In genomic region chr17:41351177-41351576, GRCh38 we compare ENCODE assay signal across 12 cellular contexts. TPM values are rescaled to one million over a fixed set of nuclear protein-coding genes. Genes with fewer than 3 reads are reported as not detected.
"Had no signal": no experiment of that assay in that cellular context is flagged by ENCODE, and none has a peak within 500 bp of the region (broad histone marks: within the 10 kb centered on the region; RNA-seq: fewer than 3 reads in every experiment).

No MANE protein-coding gene starts in this region.

- FAIRE-seq: H1, H54 had no signal

- H3K36me3 ChIP-seq: HAP-1 had no signal

- H3K27ac ChIP-seq: GM23248 had no signal

- H3K9me3 ChIP-seq: HAP-1 had no signal

- H2AFZ ChIP-seq: GM23248, GM23338 had no signal

- DNase-seq: GM23248, GOT3, H7, H9, HCEC 1CT, HFFc6 had no signal

- H3K9ac ChIP-seq: GM23248 had no signal

- ATAC-seq: GM23338, HCT116 had no signal

- H3K4me2 ChIP-seq: GM23338 had no signal

- H3K4me3 ChIP-seq: GM23248, GM23338, HAP-1 had no signal

- H3K4me1 ChIP-seq: HAP-1 had no signal

RNA-seq across cellular contexts. Expression of gene KRT33A, which starts 0.5 kb away (rescaled TPM):
- total RNA-seq: GM23248, GM23338, H1, H4, H7, H9, HFFc6 had no signal
- polyA plus RNA-seq: GM23248, GM23338, H1 had no signal

RNA-seq across cellular contexts. Expression of gene KRT33B, which starts 18.4 kb away (rescaled TPM):
- total RNA-seq: GM23338, H1, H4, H7, H9 had no signal
- polyA plus RNA-seq: GM23338, H1 had no signal

RNA-seq across cellular contexts. Expression of gene KRT34, which starts 30.9 kb away (rescaled TPM):
- total RNA-seq: GM23338, H1, H7, H9 had no signal
- polyA plus RNA-seq: GM23338, H1 had no signal

RNA-seq across cellular contexts. Expression of gene KRTAP17-1, which starts 35.7 kb away (rescaled TPM):
- total RNA-seq: GM23248, GM23338, H1, H4, H7, H9, HFFc6 had no signal
- polyA plus RNA-seq: GM23248, GM23338, H1 had no signal

RNA-seq across cellular contexts. Expression of gene KRTAP16-1, which starts 42.1 kb away (rescaled TPM):
- total RNA-seq: GM23248, GM23338, H1, H4, H7, H9, HFFc6 had no signal
- polyA plus RNA-seq: GM23248, GM23338, H1 had no signal
